12 cellular contexts compared by ENCODE assay signal in the genomic region with DNA sequence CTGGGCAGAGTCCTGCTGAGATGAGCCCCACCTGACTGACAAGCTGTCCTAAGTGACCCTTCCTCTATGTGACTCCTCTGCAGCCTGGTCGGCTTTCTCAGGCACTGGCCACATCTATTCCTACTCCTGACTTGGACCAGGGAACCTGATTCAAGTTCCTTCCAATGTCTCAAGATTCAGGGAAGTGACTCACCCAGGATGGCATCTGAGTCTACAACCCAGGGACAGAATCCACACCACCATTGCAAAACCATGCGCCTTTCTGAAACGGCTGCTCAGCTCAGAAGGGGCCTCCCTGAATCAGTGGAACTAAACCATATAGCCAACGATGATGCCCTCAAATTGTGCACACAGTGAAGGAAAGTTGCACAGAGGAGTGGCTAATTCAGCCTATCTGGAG.
DNase-seq lines count a peak whose midpoint lies in the region; ATAC-seq and TF ChIP-seq lines count a peak whose summit lies in the region.
"Had no signal": no experiment of that assay in that cellular context is flagged by ENCODE, and none has a peak within 500 bp of the region (broad histone marks: within the 10 kb centered on the region; RNA-seq: fewer than 3 reads in every experiment).

No MANE protein-coding gene starts in this region.

- CTCF ChIA-PET in naive thymus-derived CD4-positive, alpha-beta T cell (lab: Charles Lee): no interaction called here

- TF ChIP-seq CTCF in NB4 (IDR thresholded peaks at IDR 0.05; ENCODE audit: low read depth, low read length): no peak
- no peak for TF ChIP-seq CTCF in cardiac fibroblast (IDR thresholded peaks at IDR 0.05; ENCODE audit: low read depth, low read length)
- TF ChIP-seq CTCF in progenitor cell of endocrine pancreas (IDR thresholded peaks at IDR 0.05; ENCODE audit: unreplicated experiment): no peak

- no peaks in the 10 kb centered on the region for H3K9me3 Mint-ChIP-seq in naive thymus-derived CD4-positive, alpha-beta T cell
- no peaks in the 10 kb centered on the region for H3K9me3 Mint-ChIP-seq in progenitor cell of endocrine pancreas (ENCODE audit: low read depth)
- H3K9me3 Mint-ChIP-seq: activated CD4-positive, alpha-beta T cell treated with anti-CD3 and anti-CD28 coated beads, Interleukin-2, amount 10 ng/mL, durations not matched to agents 7 days and 5 days; activated naive CD4-positive, alpha-beta T cell treated with anti-CD3 and anti-CD28 coated beads, Interleukin-2, amount 10 ng/mL, durations not matched to agents 7 days and 5 days had no signal

- intact Hi-C loops in naive thymus-derived CD4-positive, alpha-beta T cell (cut with micrococcal nuclease): no loop called here

- H3K27ac ChIP-seq in naive thymus-derived CD4-positive, alpha-beta T cell (ENCODE audit: low read depth, low read length): no peak overlapping the region

- ATAC-seq in naive thymus-derived CD4-positive, alpha-beta T cell: peak; percentile 20
- no peak for ATAC-seq in GM18498 (IDR thresholded peaks at IDR 0.05; ENCODE audit: unreplicated experiment)
- ATAC-seq in HG02610 (IDR thresholded peaks at IDR 0.05; ENCODE audit: unreplicated experiment): no peak

- DNase-seq in EH (ENCODE audit: low read depth) (peak; percentile 81), NB4 (ENCODE audit: low read depth) (peak; percentile 92), cardiac fibroblast (ENCODE audit: low read depth in 2 of 2) (peak; percentile 35 to 64), progenitor cell of endocrine pancreas (ENCODE audit: low spot score, unreplicated experiment) (no peak)
- no peak for DNase-seq in naive thymus-derived CD4-positive, alpha-beta T cell
- no peak for DNase-seq in activated CD4-positive, alpha-beta T cell treated with anti-CD3 and anti-CD28 coated beads for 4 hours
- DNase-seq: activated CD4-positive, alpha-beta T cell treated with anti-CD3 and anti-CD28 coated beads, Interleukin-2, amount 10 ng/mL, durations not matched to agents 7 days and 5 days; activated naive CD4-positive, alpha-beta T cell treated with anti-CD3 and anti-CD28 coated beads, Interleukin-2, amount 10 ng/mL, durations not matched to agents 7 days and 5 days; SHP77 treated with DMSO at 0.1 percent for 48 hours had no signal

- no peaks in the 10 kb centered on the region for H3K4me1 ChIP-seq in naive thymus-derived CD4-positive, alpha-beta T cell (ENCODE audit: control insufficient read depth in 2 of 2, insufficient read depth in 2 of 2, low read length in 2 of 2)

- no peak overlapping the region for H3K27ac Mint-ChIP-seq in naive thymus-derived CD4-positive, alpha-beta T cell
- no peak overlapping the region for H3K27ac Mint-ChIP-seq in progenitor cell of endocrine pancreas
- H3K27ac Mint-ChIP-seq: activated CD4-positive, alpha-beta T cell treated with anti-CD3 and anti-CD28 coated beads, Interleukin-2, amount 10 ng/mL, durations not matched to agents 7 days and 5 days; activated naive CD4-positive, alpha-beta T cell treated with anti-CD3 and anti-CD28 coated beads, Interleukin-2, amount 10 ng/mL, durations not matched to agents 7 days and 5 days had no signal

- no peaks in the 10 kb centered on the region for H3K36me3 Mint-ChIP-seq in naive thymus-derived CD4-positive, alpha-beta T cell
- H3K36me3 Mint-ChIP-seq in progenitor cell of endocrine pancreas (ENCODE audit: insufficient read depth): no peaks in the 10 kb centered on the region
- H3K36me3 Mint-ChIP-seq: activated naive CD4-positive, alpha-beta T cell treated with anti-CD3 and anti-CD28 coated beads, Interleukin-2, amount 10 ng/mL, durations not matched to agents 7 days and 5 days had no signal

- no peaks in the 10 kb centered on the region for H3K36me3 ChIP-seq in naive thymus-derived CD4-positive, alpha-beta T cell (ENCODE audit: control insufficient read depth in 2 of 3, insufficient read depth in 3 of 3, low read length in 3 of 3)

- POLR2A ChIA-PET in naive thymus-derived CD4-positive, alpha-beta T cell (lab: Charles Lee): no interaction called here

- no peaks in the 10 kb centered on the region for H3K27me3 ChIP-seq in naive thymus-derived CD4-positive, alpha-beta T cell (ENCODE audit: control insufficient read depth in 2 of 2, insufficient read depth in 2 of 2, low read length in 2 of 2)

- peaks cover 0 to 8% (median 0%) of the 10 kb centered on the region in 7 donors for H3K4me1 Mint-ChIP-seq in naive thymus-derived CD4-positive, alpha-beta T cell
- H3K4me1 Mint-ChIP-seq in progenitor cell of endocrine pancreas (ENCODE audit: low read depth): peaks cover 2% of the 10 kb centered on the region

- no peaks in the 10 kb centered on the region for H3K9me3 ChIP-seq in naive thymus-derived CD4-positive, alpha-beta T cell (ENCODE audit: control insufficient read depth in 2 of 3, low read length in 3 of 3)

- H3K4me3 Mint-ChIP-seq in naive thymus-derived CD4-positive, alpha-beta T cell: no peak overlapping the region
- no peak overlapping the region for H3K4me3 Mint-ChIP-seq in progenitor cell of endocrine pancreas (ENCODE audit: low read depth)
- H3K4me3 Mint-ChIP-seq: activated CD4-positive, alpha-beta T cell treated with anti-CD3 and anti-CD28 coated beads, Interleukin-2, amount 10 ng/mL, durations not matched to agents 7 days and 5 days; activated naive CD4-positive, alpha-beta T cell treated with anti-CD3 and anti-CD28 coated beads, Interleukin-2, amount 10 ng/mL, durations not matched to agents 7 days and 5 days had no signal

- peaks cover 10 to 40% (median 16%) of the 10 kb centered on the region in 5 donors for H3K27me3 Mint-ChIP-seq in naive thymus-derived CD4-positive, alpha-beta T cell
- peaks cover 6% of the 10 kb centered on the region for H3K27me3 Mint-ChIP-seq in progenitor cell of endocrine pancreas

- TF ChIP-seq POLR2A in NB4 (IDR thresholded peaks at IDR 0.05; ENCODE audit: extremely low read depth, insufficient read length): no peak

- H3K4me3 ChIP-seq in NB4 (ENCODE audit: low read depth, low read length): no peak overlapping the region
- H3K4me3 ChIP-seq in cardiac fibroblast (replicated peaks in 1 of 2; ENCODE audit: low read depth in 2 of 2, low read length in 2 of 2): no peak overlapping the region
- no peak overlapping the region for H3K4me3 ChIP-seq in naive thymus-derived CD4-positive, alpha-beta T cell (ENCODE audit: low read length)
- H3K4me3 ChIP-seq: lung had no signal

Comparison
In these comparisons a context has a peak if more than half of its experiments do, and no peak if none do; other contexts are left out.
1. DNase-seq: peak in EH (single experiment), NB4 (single experiment) and cardiac fibroblast (2 of 2); none in naive thymus-derived CD4-positive, alpha-beta T cell (0 of 9), progenitor cell of endocrine pancreas (single experiment) and activated CD4-positive, alpha-beta T cell treated with anti-CD3 and anti-CD28 coated beads for 4 hours (0 of 2).